Comparison of ENCODE assay signal across 8 cellular contexts in the genomic region with DNA sequence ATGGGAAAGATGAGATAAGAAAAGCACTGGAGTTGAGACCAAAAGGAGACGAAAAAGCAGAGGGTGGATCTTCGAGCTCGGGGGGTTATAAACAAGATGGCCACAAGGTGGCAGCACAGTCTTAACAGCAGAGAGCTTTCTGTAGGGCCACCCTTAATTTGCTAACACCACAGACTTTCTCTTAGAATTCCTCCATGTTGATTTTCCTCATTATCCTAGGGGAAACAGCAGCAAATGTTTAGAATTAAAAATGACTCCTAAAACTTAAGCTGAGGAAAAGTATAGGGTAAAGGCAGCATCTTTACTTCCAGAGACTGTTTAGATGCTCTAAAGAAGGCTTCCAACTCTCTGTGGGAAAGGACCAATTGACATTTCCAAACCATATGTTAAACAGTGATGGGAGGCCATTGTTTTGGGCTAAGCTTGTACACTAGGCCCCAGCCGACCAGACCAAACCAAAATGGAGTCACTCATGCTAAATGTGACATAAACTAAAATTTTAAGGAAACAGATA. TPM values are rescaled to one million over a fixed set of nuclear protein-coding genes. Genes with fewer than 3 reads are reported as not detected.
DNase-seq lines count a peak whose midpoint lies in the region; ATAC-seq, FAIRE-seq and TF ChIP-seq lines count a peak whose summit lies in the region.

No MANE protein-coding gene starts in this region.

- H3K4me3 Mint-ChIP-seq in activated CD8-positive, alpha-beta memory T cell treated with anti-CD3 and anti-CD28 coated beads, Interleukin-2, amount 10 ng/mL, durations not matched to agents 7 days and 5 days = no peak overlapping the region

- no peak overlapping the region for H3K27ac Mint-ChIP-seq in activated CD8-positive, alpha-beta memory T cell treated with anti-CD3 and anti-CD28 coated beads, Interleukin-2, amount 10 ng/mL, durations not matched to agents 7 days and 5 days

- DNase-seq in AG04449 (ENCODE audit: low read depth, low spot score) (no peak), HT1080 (ENCODE audit: low read depth) (peak; percentile 77), NOMO-1 treated with DMSO at 0.1 percent for 48 hours (lab: John Stamatoyannopoulos, UW; ENCODE audit: unreplicated experiment) (peak; percentile 59), endothelial cell of umbilical vein (ENCODE audit: low read depth, low spot score) (peak; percentile 81), myocyte (ENCODE audit: low read depth) (peak; percentile 87)
- peak; percentile 79 for DNase-seq in activated CD8-positive, alpha-beta memory T cell treated with anti-CD3 and anti-CD28 coated beads, Interleukin-2, amount 10 ng/mL, durations not matched to agents 7 days and 5 days
- peak; percentile 48 for DNase-seq in stimulated activated CD8-positive, alpha-beta memory T cell treated with anti-CD3 and anti-CD28 coated beads, Interleukin-7, amount 100 ng/mL, for 24 hours (ENCODE audit: low read depth)

- H3K4me2 ChIP-seq in endothelial cell of umbilical vein (ENCODE audit: insufficient read depth, low read length) = peak overlapping the region; percentile 63

- FAIRE-seq in endothelial cell of umbilical vein (lab: Jason Lieb, UNC) = peak; percentile 91

- peaks cover 27% of the 10 kb centered on the region for H3K4me1 ChIP-seq in endothelial cell of umbilical vein (ENCODE audit: control insufficient read depth, extremely low read depth, insufficient read depth, low read length)

- H3K9me3 ChIP-seq in endothelial cell of umbilical vein (replicated peaks; ENCODE audit: control insufficient read depth, insufficient read depth, low read length) = no peaks in the 10 kb centered on the region

- H4K20me1 ChIP-seq in endothelial cell of umbilical vein (replicated peaks; ENCODE audit: control insufficient read depth, extremely low read depth, insufficient read depth, low read length) = no peaks in the 10 kb centered on the region

- no peak overlapping the region for H3K27ac ChIP-seq in endothelial cell of umbilical vein (ENCODE audit: insufficient read depth, low read depth, low read length)

- intact Hi-C loops in endothelial cell of umbilical vein (cut with micrococcal nuclease) = loop anchor here (1.0 to 2.0 kb wide), 6 partner anchors 30 to 567 kb away; partner anchors contain the start of gene RGL1

- H3K9me3 Mint-ChIP-seq in activated CD8-positive, alpha-beta memory T cell treated with anti-CD3 and anti-CD28 coated beads, Interleukin-2, amount 10 ng/mL, durations not matched to agents 7 days and 5 days (ENCODE audit: low read depth) = no peaks in the 10 kb centered on the region

- peaks cover 37% of the 10 kb centered on the region for H3K4me1 Mint-ChIP-seq in activated CD8-positive, alpha-beta memory T cell treated with anti-CD3 and anti-CD28 coated beads, Interleukin-2, amount 10 ng/mL, durations not matched to agents 7 days and 5 days

- peaks cover 2% of the 10 kb centered on the region for H3K27me3 Mint-ChIP-seq in activated CD8-positive, alpha-beta memory T cell treated with anti-CD3 and anti-CD28 coated beads, Interleukin-2, amount 10 ng/mL, durations not matched to agents 7 days and 5 days

- H3K36me3 Mint-ChIP-seq in activated CD8-positive, alpha-beta memory T cell treated with anti-CD3 and anti-CD28 coated beads, Interleukin-2, amount 10 ng/mL, durations not matched to agents 7 days and 5 days = no peaks in the 10 kb centered on the region

- H2AFZ ChIP-seq in endothelial cell of umbilical vein (ENCODE audit: low read depth, low read length) = peak overlapping the region; percentile 78

- H3K79me2 ChIP-seq in endothelial cell of umbilical vein (ENCODE audit: control insufficient read depth, insufficient read depth, low read length) = no peaks in the 10 kb centered on the region

- dilution Hi-C loops in endothelial cell of umbilical vein (cut with MboI; ENCODE audit: extremely low pct_ligation_motif_present, low sequenced_read_pairs) = no loop called here

- CTCF ChIA-PET in AG04449 (lab: Yijun Ruan, JAX) (interaction anchor here (0.8 to 6.2 kb wide), 68 partner anchors 10 to 1079 kb away, joined by 3 to 284 read pairs (median 4); partner anchors contain the start of gene TSEN15), endothelial cell of umbilical vein (lab: Charles Lee) (interaction anchor here (0.5 to 6.2 kb wide), 39 partner anchors 9 to 1036 kb away, joined by 3 to 307 read pairs (median 5); partner anchors contain the start of genes C1orf21, RGL1 and TSEN15)
- CTCF ChIA-PET in activated CD8-positive, alpha-beta memory T cell treated with anti-CD3 and anti-CD28 coated beads, Interleukin-2, amount 10 ng/mL, durations not matched to agents 7 days and 5 days (lab: Charles Lee) = interaction anchor here (0.7 to 5.7 kb wide), 32 partner anchors 9 to 731 kb away, joined by 3 to 104 read pairs (median 3); partner anchors contain the start of genes ARPC5 and C1orf21

- no peaks in the 10 kb centered on the region for H3K9me1 ChIP-seq in endothelial cell of umbilical vein (replicated peaks; ENCODE audit: control insufficient read depth, extremely low read depth, insufficient read depth, low read length)

- TF ChIP-seq POLR2A in endothelial cell of umbilical vein (IDR thresholded peaks at IDR 0.05; ENCODE audit: low read depth, low read length) = no peak

- H3K9ac ChIP-seq in endothelial cell of umbilical vein (replicated peaks; ENCODE audit: extremely low read depth, insufficient read depth, low read length) = no peak overlapping the region

- ATAC-seq in GM18858 (IDR thresholded peaks at IDR 0.05; ENCODE audit: unreplicated experiment) = peak; percentile 38
- ATAC-seq in activated CD8-positive, alpha-beta memory T cell treated with anti-CD3 and anti-CD28 coated beads, Interleukin-2, amount 10 ng/mL, durations not matched to agents 7 days and 5 days = peak; percentile 62

- no peaks in the 10 kb centered on the region for H3K27me3 ChIP-seq in endothelial cell of umbilical vein (ENCODE audit: control insufficient read depth in 2 of 2, insufficient read depth in 2 of 2, low read length in 2 of 2)

- TF ChIP-seq CTCF in AG04449 (IDR thresholded peaks at IDR 0.05; ENCODE audit: insufficient read depth, low read length, missing control alignments) = peak; percentile 78
- TF ChIP-seq CTCF in endothelial cell of umbilical vein (IDR thresholded peaks at IDR 0.05; ENCODE audit: extremely low read depth in 1 of 2, insufficient read depth in 1 of 2, low read depth in 1 of 2, low read length in 2 of 2) = peak; percentile 73 to 81

- POLR2A ChIA-PET in AG04449 (lab: Yijun Ruan, JAX) = interaction anchor here (0.7 kb wide), 2 partner anchors 176 to 260 kb away, joined by 3 read pairs; no protein-coding TSS in a partner anchor
- POLR2A ChIA-PET in endothelial cell of umbilical vein (lab: Charles Lee) = interaction anchor here (1.3 kb wide), 1 partner anchor 260 kb away, joined by 4 read pairs; no protein-coding TSS in a partner anchor

- H3K4me3 ChIP-seq in AG04449 (ENCODE audit: low read depth, low read length) (no peak overlapping the region), endothelial cell of umbilical vein (replicated peaks in 1 of 3; ENCODE audit: insufficient read depth in 1 of 3, low read depth in 1 of 3, low read length in 3 of 3) (no peak overlapping the region)

- H3K36me3 ChIP-seq in endothelial cell of umbilical vein (ENCODE audit: control insufficient read depth in 2 of 2, extremely low read depth in 1 of 2, insufficient read depth in 2 of 2, low read length in 2 of 2) = no peaks in the 10 kb centered on the region

- BruUV-seq in endothelial cell of umbilical vein (replicated peaks; lab: Mats Ljungman, UMichigan) = no TSS peak

TF ChIP-seq in endothelial cell of umbilical vein, 7 proteins besides CTCF, POLR2A, EP300 and RAD21 (continues in another document):
- TF ChIP-seq EZH2 (IDR thresholded peaks at IDR 0.05; ENCODE audit: borderline replicate concordance, low read depth, low read length, severe bottlenecking) (no peak), GATA2 (IDR thresholded peaks at IDR 0.05; ENCODE audit: insufficient read depth, insufficient read length, low read depth, low read length) (no peak), POLR2AphosphoS5 (IDR thresholded peaks at IDR 0.05; ENCODE audit: insufficient read depth, low read depth, low read length) (no peak)
- TF ChIP-seq, protein P1, sequence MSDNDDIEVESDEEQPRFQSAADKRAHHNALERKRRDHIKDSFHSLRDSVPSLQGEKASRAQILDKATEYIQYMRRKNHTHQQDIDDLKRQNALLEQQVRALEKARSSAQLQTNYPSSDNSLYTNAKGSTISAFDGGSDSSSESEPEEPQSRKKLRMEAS (IDR thresholded peaks at IDR 0.05; ENCODE audit: insufficient read depth, insufficient read length) = no peak

RNA-seq across cellular contexts. Expression of gene APOBEC4, which starts 2.5 kb away (rescaled TPM):
- not detected in 2 replicates for total RNA-seq in HT1080 (2014; rRNA removed; shearing (Covaris generic))
- polyA plus RNA-seq in HT1080 (2015; cell fraction: cytosol; rRNA removed) = not detected in 2 replicates
- polyA plus RNA-seq in HT1080 (2015; cell fraction: nucleus; rRNA removed) = not detected in 2 replicates
- not detected for total RNA-seq in activated CD8-positive, alpha-beta memory T cell treated with anti-CD3 and anti-CD28 coated beads, Interleukin-2, amount 10 ng/mL, durations not matched to agents 7 days and 5 days
- total RNA-seq in endothelial cell of umbilical vein (not detected in 2 replicates), myocyte (not detected in 2 replicates)
- polyA plus RNA-seq in endothelial cell of umbilical vein = not detected in 2 replicates
- polyA plus RNA-seq in endothelial cell of umbilical vein (2011; cell fraction: cytosol; rRNA removed) = not detected in 2 replicates
- not detected in 2 replicates for polyA plus RNA-seq in endothelial cell of umbilical vein (2011; cell fraction: nucleus; rRNA removed)
- polyA plus RNA-seq in endothelial cell of umbilical vein (2012) = not detected in 2 replicates
- polyA minus RNA-seq in endothelial cell of umbilical vein = not detected in 2 replicates
- not detected for polyA minus RNA-seq in endothelial cell of umbilical vein (2011; cell fraction: cytosol; rRNA and poly(A)+ RNA removed)
- polyA minus RNA-seq in endothelial cell of umbilical vein (2011; cell fraction: nucleus; rRNA and poly(A)+ RNA removed) = not detected in 2 replicates
- polyA plus RNA-seq in myocyte (2012) = 0.04 TPM

RNA-seq across cellular contexts. Expression of gene ARPC5, which starts 20.0 kb away (rescaled TPM):
- 279 and 293 TPM in 2 replicates for total RNA-seq in HT1080 (2014; rRNA removed; shearing (Covaris generic))
- 214 and 242 TPM in 2 replicates for polyA plus RNA-seq in HT1080 (2015; cell fraction: cytosol; rRNA removed)
- 106 and 109 TPM in 2 replicates for polyA plus RNA-seq in HT1080 (2015; cell fraction: nucleus; rRNA removed)
- total RNA-seq in activated CD8-positive, alpha-beta memory T cell treated with anti-CD3 and anti-CD28 coated beads, Interleukin-2, amount 10 ng/mL, durations not matched to agents 7 days and 5 days = 100 to 1,000 TPM; 205 to 216 TPM
- total RNA-seq in endothelial cell of umbilical vein = 185 and 190 TPM in 2 replicates
- polyA plus RNA-seq in endothelial cell of umbilical vein = 72.1 and 110 TPM in 2 replicates
- polyA plus RNA-seq in endothelial cell of umbilical vein (2011; cell fraction: cytosol; rRNA removed) = 142 TPM in 2 replicates
- polyA plus RNA-seq in endothelial cell of umbilical vein (2011; cell fraction: nucleus; rRNA removed) = 56.3 and 77.4 TPM in 2 replicates
- polyA plus RNA-seq in endothelial cell of umbilical vein (2012) = 250 and 281 TPM in 2 replicates
- polyA minus RNA-seq in endothelial cell of umbilical vein = 130 and 135 TPM in 2 replicates
- 76.5 TPM for polyA minus RNA-seq in endothelial cell of umbilical vein (2011; cell fraction: cytosol; rRNA and poly(A)+ RNA removed)
- polyA minus RNA-seq in endothelial cell of umbilical vein (2011; cell fraction: nucleus; rRNA and poly(A)+ RNA removed) = 51.5 and 60.3 TPM in 2 replicates
- total RNA-seq in myocyte = 74.5 and 76.0 TPM in 2 replicates
- polyA plus RNA-seq in myocyte (2012) = 206 TPM
